In genomic region chr12:50573271-50573670, GRCh38 we compare ENCODE assay signal across 20 cellular contexts.
A peak's percentile ranks its signal among the peaks of the same experiment; 100 is the strongest.
DNase-seq lines count a peak whose midpoint lies in the region; ATAC-seq, FAIRE-seq and TF ChIP-seq lines count a peak whose summit lies in the region.
"Had no signal": no experiment of that assay in that cellular context is flagged by ENCODE, and none has a peak within 500 bp of the region (broad histone marks: within the 10 kb centered on the region; RNA-seq: fewer than 3 reads in every experiment).

No MANE protein-coding gene starts in this region.

- no peak overlapping the region for H3K27ac ChIP-seq in CD4-positive, CD25-positive, alpha-beta regulatory T cell (ENCODE audit: insufficient read depth, low read length, poor library complexity, severe bottlenecking)
- H3K27ac ChIP-seq in GM12878 (ENCODE audit: control insufficient read depth, insufficient read depth) (peak overlapping the region; percentile 7; the same call in 1 of the 2 replicates), liver (ENCODE audit: low read depth in 1 of 2, low read length in 2 of 2) (peak overlapping the region; percentile 62), spleen (peak overlapping the region in 6 of 8 donors; percentile 29 to 85 (median 77))
- H3K27ac ChIP-seq: KMS-11 had no signal

- SMC1A ChIA-PET in GM12878 (lab: Charles Lee; ENCODE audit: uncharacterized antibody, unreplicated experiment), result interaction anchor here (0.9 to 6.6 kb wide), 4 partner anchors 8 to 65 kb away, joined by 3 to 42 read pairs (median 5); no protein-coding TSS in a partner anchor

- no peak for TF ChIP-seq EP300 in GM12878 (IDR thresholded peaks at IDR 0.05; ENCODE audit: borderline replicate concordance in 1 of 2, control insufficient read depth in 1 of 2, low read depth in 2 of 2, low read length in 2 of 2)

- H3K4me3 ChIP-seq in CD4-positive, CD25-positive, alpha-beta regulatory T cell (ENCODE audit: low read depth, low read length), result no peak overlapping the region
- no peak overlapping the region for H3K4me3 ChIP-seq in GM12878
- no peak overlapping the region for H3K4me3 ChIP-seq in liver (ENCODE audit: low read depth in 1 of 3, low read length in 3 of 3)
- no peak overlapping the region for H3K4me3 ChIP-seq in spleen

- peaks cover 49% of the 10 kb centered on the region for H3K79me2 ChIP-seq in GM12878 (ENCODE audit: control insufficient read depth, insufficient read depth, low read length)

- WGBS in GM12878 (ENCODE audit: insufficient coverage, insufficient replicate concordance, low lambda C conversion rate, missing lambda C conversion rate), result 97% methylated on average over 2 of the region's 2 CpGs
- WGBS in liver, result 93% methylated on average over 2 of the region's 2 CpGs
- 97 to 100% (median 98%) methylated on average over 2 of the region's 2 CpGs for WGBS in spleen, 5 donors

- H3K4me1 ChIP-seq in CD4-positive, CD25-positive, alpha-beta regulatory T cell (ENCODE audit: control insufficient read depth, insufficient read depth, low read length, poor library complexity, severe bottlenecking), result peaks cover 15% of the 10 kb centered on the region
- peaks cover 15% of the 10 kb centered on the region for H3K4me1 ChIP-seq in GM12878 (ENCODE audit: control insufficient read depth, insufficient read depth, low read length)
- H3K4me1 ChIP-seq in liver (ENCODE audit: control insufficient read depth in 4 of 4, insufficient read depth in 4 of 4, low read length in 3 of 4), result peaks cover 19 to 64% (median 58%) of the 10 kb centered on the region in 4 donors
- H3K4me1 ChIP-seq in spleen, result peaks cover 35 to 92% (median 74%) of the 10 kb centered on the region in 6 donors

- no peak overlapping the region for H2AFZ ChIP-seq in GM12878 (ENCODE audit: control insufficient read depth, low read depth, low read length)

- TF ChIP-seq RAD21 in GM12878 (IDR thresholded peaks at IDR 0.05; ENCODE audit: insufficient read depth, low read depth, low read length), result no peak
- TF ChIP-seq RAD21 in liver (IDR thresholded peaks at IDR 0.05), result no peak

- no peak for DNase-seq in CD4-positive, CD25-positive, alpha-beta regulatory T cell
- DNase-seq in GM12878 (ENCODE audit: low read depth, low spot score), result no peak
- no peak for DNase-seq in spleen
- DNase-seq in NK-92 (lab: John Stamatoyannopoulos, UW; ENCODE audit: unreplicated experiment), result no peak
- DNase-seq in HEK293T (ENCODE audit: extremely low spot score), result no peak
- no peak for DNase-seq in MV-4-11 (lab: John Stamatoyannopoulos, UW)
- DNase-seq: activated CD4-positive, alpha-beta T cell treated with anti-CD3 and anti-CD28 coated beads, Interleukin-2, amount 10 ng/mL, durations not matched to agents 7 days and 5 days; activated gamma-delta T cell treated with Interleukin-2 at 50 U/mL for 16 hours; anterior cingulate cortex; COR-L47; endodermal cell; head of caudate nucleus; immature natural killer cell; NCI-H2171 treated with DMSO at 0.1 percent for 48 hours had no signal

- no peak for TF ChIP-seq POLR2A in GM12878 (IDR thresholded peaks at IDR 0.05; ENCODE audit: low read depth, low read length)
- no peak for TF ChIP-seq POLR2A in spleen (IDR thresholded peaks at IDR 0.05)

- CTCF ChIA-PET in GM12878 (lab: Yijun Ruan, JAX) (interaction anchor here (0.6 to 1.0 kb wide), 2 partner anchors 25 to 68 kb away, joined by 3 read pairs; partner anchors contain the start of gene DIP2B), HEK293T (lab: Yijun Ruan, JAX) (interaction anchor here (1.1 kb wide), 1 partner anchor 33 kb away, joined by 4 read pairs; no protein-coding TSS in a partner anchor)

- in situ Hi-C loops in GM12878 (cut with MboI), result no loop called here

- BruUV-seq in GM12878 (replicated peaks; lab: Mats Ljungman, UMichigan), result no TSS peak

- H3K36me3 ChIP-seq in CD4-positive, CD25-positive, alpha-beta regulatory T cell (ENCODE audit: control insufficient read depth, insufficient read depth, low read length), result no peaks in the 10 kb centered on the region
- H3K36me3 ChIP-seq in GM12878 (ENCODE audit: control insufficient read depth in 2 of 2, insufficient read depth in 2 of 2, low read length in 1 of 2) (no peaks in the 10 kb centered on the region), liver (ENCODE audit: control insufficient read depth in 4 of 4, insufficient read depth in 3 of 4, low read depth in 1 of 4, low read length in 3 of 4) (no peaks in the 10 kb centered on the region), spleen (no peaks in the 10 kb centered on the region)

- no peaks in the 10 kb centered on the region; the same call in 1 of the 2 replicates for H4K20me1 ChIP-seq in GM12878 (ENCODE audit: control insufficient read depth, insufficient read depth)

- intact Hi-C loops in GM12878 (cut with micrococcal nuclease; ENCODE audit: unreplicated experiment), result no loop called here
- intact Hi-C loops in spleen (cut with DNase I; ENCODE audit: low total_unique reads), result no loop called here

- ATAC-seq in CD4-positive, CD25-positive, alpha-beta regulatory T cell (ENCODE audit: low read depth in 2 of 2), result no peak
- no peak for ATAC-seq in GM12878
- ATAC-seq in activated CD4-positive, CD25-positive, alpha-beta regulatory T cell treated with anti-CD3 and anti-CD28 coated beads, Interleukin-2, amount 50 U/mL, for 24 hours, result no peak
- ATAC-seq: HCT116 had no signal

- no peak overlapping the region for H3K9ac ChIP-seq in GM12878 (ENCODE audit: control insufficient read depth, insufficient read depth, low read length)
- H3K9ac ChIP-seq in liver (ENCODE audit: low read depth in 1 of 2, low read length in 2 of 2), result no peak overlapping the region
- H3K9ac ChIP-seq: KMS-11 had no signal

- peak overlapping the region in 1 of 4 donors; percentile 7 for H3K4me3 Mint-ChIP-seq in CD4-positive, CD25-positive, alpha-beta regulatory T cell
- H3K4me3 Mint-ChIP-seq: activated CD4-positive, alpha-beta T cell treated with anti-CD3 and anti-CD28 coated beads, Interleukin-2, amount 10 ng/mL, durations not matched to agents 7 days and 5 days; endodermal cell; immature natural killer cell; neural crest cell had no signal

- no peak for TF ChIP-seq CTCF in GM12878 (IDR thresholded peaks at IDR 0.05 in 2 of 3, conservative IDR thresholded peaks at IDR 0.05 in 1 of 3; ENCODE audit: control insufficient read depth in 2 of 3, extremely low read depth in 1 of 3, insufficient read depth in 1 of 3, low read depth in 3 of 3, low read length in 3 of 3)
- TF ChIP-seq CTCF in liver (IDR thresholded peaks at IDR 0.05; ENCODE audit: low read depth, low read length, missing input control), result no peak
- TF ChIP-seq CTCF in spleen (IDR thresholded peaks at IDR 0.05 in 8 of 11, conservative IDR thresholded peaks at IDR 0.05 in 3 of 11), result no peak

- peaks cover 26 to 67% (median 36%) of the 10 kb centered on the region in 4 donors for H3K4me1 Mint-ChIP-seq in CD4-positive, CD25-positive, alpha-beta regulatory T cell

- RAD21 ChIA-PET in GM12878 (lab: Charles Lee; ENCODE audit: unreplicated experiment), result interaction anchor here (1.1 to 1.6 kb wide), 2 partner anchors 13 to 35 kb away, joined by 4 read pairs; no protein-coding TSS in a partner anchor

- no peak overlapping the region for H3K4me2 ChIP-seq in GM12878 (ENCODE audit: control insufficient read depth, insufficient read depth)
- H3K4me2 ChIP-seq: KMS-11 had no signal

- no peaks in the 10 kb centered on the region for H3K36me3 Mint-ChIP-seq in CD4-positive, CD25-positive, alpha-beta regulatory T cell
- H3K36me3 Mint-ChIP-seq: immature natural killer cell had no signal

- FAIRE-seq in GM12878 (lab: Jason Lieb, UNC), result no peak
- FAIRE-seq: RCC 7860 had no signal

- H3K9me3 Mint-ChIP-seq in CD4-positive, CD25-positive, alpha-beta regulatory T cell, result no peaks in the 10 kb centered on the region
- H3K9me3 Mint-ChIP-seq: activated CD4-positive, alpha-beta T cell treated with anti-CD3 and anti-CD28 coated beads, Interleukin-2, amount 10 ng/mL, durations not matched to agents 7 days and 5 days; endodermal cell; immature natural killer cell; neural crest cell had no signal

- POLR2A ChIA-PET in GM12878 (lab: Charles Lee) (interaction anchor here (0.7 to 2.5 kb wide), 2 partner anchors 10 to 14 kb away, joined by 3 to 7 read pairs; no protein-coding TSS in a partner anchor), HEK293T (lab: Yijun Ruan, JAX) (interaction anchor here (0.7 kb wide), 1 partner anchor 10 kb away, joined by 3 read pairs; no protein-coding TSS in a partner anchor)

- no peaks in the 10 kb centered on the region for H3K27me3 ChIP-seq in CD4-positive, CD25-positive, alpha-beta regulatory T cell (ENCODE audit: control insufficient read depth, insufficient read depth, low read length)
- H3K27me3 ChIP-seq in GM12878 (replicated peaks in 1 of 2; ENCODE audit: control insufficient read depth in 2 of 2, insufficient read depth in 2 of 2, low read length in 1 of 2) (no peaks in the 10 kb centered on the region), liver (ENCODE audit: control insufficient read depth in 4 of 4, insufficient read depth in 4 of 4, low read length in 3 of 4) (no peaks in the 10 kb centered on the region), spleen (replicated peaks in 1 of 7) (no peaks in the 10 kb centered on the region)

- H3K9me3 ChIP-seq in CD4-positive, CD25-positive, alpha-beta regulatory T cell (ENCODE audit: control insufficient read depth in 2 of 2, low read length in 2 of 2), result no peaks in the 10 kb centered on the region
- H3K9me3 ChIP-seq in GM12878 (replicated peaks; ENCODE audit: control insufficient read depth, insufficient read depth, low read length) (no peaks in the 10 kb centered on the region), liver (ENCODE audit: control insufficient read depth in 4 of 4, low read length in 3 of 4) (no peaks in the 10 kb centered on the region), spleen (no peaks in the 10 kb centered on the region)

- H3K27ac Mint-ChIP-seq in CD4-positive, CD25-positive, alpha-beta regulatory T cell, result peak overlapping the region in 2 of 3 donors; percentile 8 to 64
- H3K27ac Mint-ChIP-seq: activated CD4-positive, alpha-beta T cell treated with anti-CD3 and anti-CD28 coated beads, Interleukin-2, amount 10 ng/mL, durations not matched to agents 7 days and 5 days; endodermal cell; immature natural killer cell had no signal

- H3K27me3 Mint-ChIP-seq in CD4-positive, CD25-positive, alpha-beta regulatory T cell, result no peaks in the 10 kb centered on the region
- H3K27me3 Mint-ChIP-seq: activated CD4-positive, alpha-beta T cell treated with anti-CD3 and anti-CD28 coated beads, Interleukin-2, amount 10 ng/mL, durations not matched to agents 7 days and 5 days had no signal

TF ChIP-seq in GM12878, 131 proteins besides CTCF, POLR2A, EP300 and RAD21 (continues in another document):
- TF ChIP-seq ATF7 (IDR thresholded peaks at IDR 0.05; ENCODE audit: low read depth) (no peak), CBX3 (IDR thresholded peaks at IDR 0.05; ENCODE audit: borderline replicate concordance, low read depth) (no peak), TCF7 (IDR thresholded peaks at IDR 0.05; ENCODE audit: borderline replicate concordance) (no peak)

TF ChIP-seq in liver, 16 proteins besides CTCF, POLR2A, EP300 and RAD21 (continues in another document):
- TF ChIP-seq FOXA1 (IDR thresholded peaks at IDR 0.05) (no peak), NR2F2 (IDR thresholded peaks at IDR 0.05) (no peak)

TF ChIP-seq in HEK293T, 16 proteins besides CTCF, POLR2A, EP300 and RAD21 (continues in another document):
- TF ChIP-seq LEF1 (IDR thresholded peaks at IDR 0.05; ENCODE audit: borderline replicate concordance) (no peak), ARNT (IDR thresholded peaks at IDR 0.05) (no peak), SUZ12 (IDR thresholded peaks at IDR 0.05) (no peak), SP1 (IDR thresholded peaks at IDR 0.05) (no peak)
